In genomic region chr4:75552452-75552851, GRCh38 we compare ENCODE assay signal across 10 cellular contexts. TPM values are rescaled to one million over a fixed set of nuclear protein-coding genes. Genes with fewer than 3 reads are reported as not detected.
"Had no signal": no experiment of that assay in that cellular context is flagged by ENCODE, and none has a peak within 500 bp of the region (broad histone marks: within the 10 kb centered on the region; RNA-seq: fewer than 3 reads in every experiment).

No MANE protein-coding gene starts in this region.

- H3K36me3 ChIP-seq: HAP-1 had no signal

- H3K9ac ChIP-seq: GM23248, KMS-11 had no signal

- DNase-seq: GM23248, GOT3, H7, HFFc6, KBM-7 had no signal

- H2AFZ ChIP-seq: GM23248 had no signal

- H3K27ac ChIP-seq: GM23248, KMS-11 had no signal

- H3K4me2 ChIP-seq: KMS-11 had no signal

- H3K4me3 ChIP-seq: GM23248, HAP-1 had no signal

- ATAC-seq: HCT116 had no signal

- H3K9me3 ChIP-seq: HAP-1 had no signal

RNA-seq across cellular contexts. Expression of gene ODAPH, which starts 3.4 kb away (rescaled TPM):
- total RNA-seq: GM23248, H7, HFFc6, HT-29 had no signal
- polyA plus RNA-seq: GM23248, IgD-negative memory B cell had no signal
